In genomic region chrX:127243654-127244053, GRCh38 we compare ENCODE assay signal across 30 cellular contexts.
"Had no signal": no experiment of that assay in that cellular context is flagged by ENCODE, and none has a peak within 500 bp of the region (broad histone marks: within the 10 kb centered on the region; RNA-seq: fewer than 3 reads in every experiment).

No MANE protein-coding gene starts in this region.

- H3K27ac ChIP-seq: adrenal gland, ascending aorta, body of pancreas, brain microvascular endothelial cell, breast epithelium, cardiac muscle cell had no signal

- H3K9me3 ChIP-seq: adrenal gland, ascending aorta, body of pancreas had no signal

- H3K4me1 ChIP-seq: adrenal gland, ascending aorta, body of pancreas, breast epithelium had no signal

- H3K4me3 ChIP-seq: adrenal gland, ascending aorta, body of pancreas, breast epithelium, cardiac muscle cell had no signal

- H3K36me3 ChIP-seq: adrenal gland, ascending aorta, brain microvascular endothelial cell, breast epithelium, cardiac muscle cell had no signal

- DNase-seq: activated effector memory CD4-positive, alpha-beta T cell treated with anti-CD3 and anti-CD28 coated beads, Interleukin-2, amount 50 U/mL, for 16 hours; activated effector memory CD4-positive, alpha-beta T cell treated with Interleukin-2 at 50 U/mL for 16 hours; activated gamma-delta T cell; activated gamma-delta T cell treated with Interleukin-2 at 50 U/mL for 16 hours; activated naive CD4-positive, alpha-beta T cell; activated naive CD4-positive, alpha-beta T cell treated with anti-CD3 and anti-CD28 coated beads for 36 hours; activated naive CD4-positive, alpha-beta T cell treated with anti-CD3 and anti-CD28 coated beads, Interleukin-2, amount 10 ng/mL, durations not matched to agents 7 days and 5 days; activated naive CD4-positive, alpha-beta T cell treated with anti-CD3 and anti-CD28 coated beads, Interleukin-2, amount 50 U/mL, for 16 hours; activated naive CD4-positive, alpha-beta T cell treated with Interleukin-2 at 50 U/mL for 16 hours; activated naive CD8-positive, alpha-beta T cell treated with anti-CD3 and anti-CD28 coated beads for 36 hours; activated naive CD8-positive, alpha-beta T cell treated with anti-CD3 and anti-CD28 coated beads, Interleukin-2, amount 10 ng/mL, durations not matched to agents 7 days and 5 days; activated naive CD8-positive, alpha-beta T cell treated with anti-CD3 and anti-CD28 coated beads, Interleukin-2, amount 50 U/mL, for 24 hours; activated T-cell treated with anti-CD3 and anti-CD28 coated beads, Interleukin-2, amount 50 U/mL, for 1 hour; activated T-cell treated with anti-CD3 and anti-CD28 coated beads, Interleukin-2, amount 50 U/mL, for 24 hours; activated T-cell treated with anti-CD3 and anti-CD28 coated beads, Interleukin-2, amount 50 U/mL, for 4 hours; activated T-cell treated with anti-CD3 and anti-CD28 coated beads, Interleukin-2, amount 50 U/mL, for 48 hours; activated T-cell treated with anti-CD3 and anti-CD28 coated beads, Interleukin-2, amount 50 U/mL, for 72 hours; adrenal gland; amniotic stem cell; amygdala; anterior cingulate cortex; aorta; body of pancreas; brain microvascular endothelial cell; caudate nucleus; central memory CD4-positive, alpha-beta T cell; cerebellar nuclear complex had no signal
